Comparison of ENCODE assay signal across 1 cellular context in genomic region chr15:51600114-51600513, GRCh38.
TF ChIP-seq lines count a peak whose summit lies in the region.

No MANE protein-coding gene starts in this region.

TF ChIP-seq in GM12878, 131 proteins besides CTCF, POLR2A, EP300 and RAD21 (continued from another document):
- TF ChIP-seq ZNF687 (IDR thresholded peaks at IDR 0.05): no peak
- TF ChIP-seq YY1 (IDR thresholded peaks at IDR 0.05; ENCODE audit: low read depth, low read length): no peak
- peak; percentile 51 for TF ChIP-seq RUNX3 (IDR thresholded peaks at IDR 0.05; ENCODE audit: low read length)
- no peak for TF ChIP-seq HDGF (IDR thresholded peaks at IDR 0.05)
- TF ChIP-seq CBFB (IDR thresholded peaks at IDR 0.05; ENCODE audit: low read depth): no peak
- no peak for TF ChIP-seq POLR2AphosphoS5 (IDR thresholded peaks at IDR 0.05; ENCODE audit: low read length)
- no peak for TF ChIP-seq RCOR1 (conservative IDR thresholded peaks at IDR 0.05; ENCODE audit: low read depth, low read length)
